Comparison of ENCODE assay signal across 8 cellular contexts in the genomic region with DNA sequence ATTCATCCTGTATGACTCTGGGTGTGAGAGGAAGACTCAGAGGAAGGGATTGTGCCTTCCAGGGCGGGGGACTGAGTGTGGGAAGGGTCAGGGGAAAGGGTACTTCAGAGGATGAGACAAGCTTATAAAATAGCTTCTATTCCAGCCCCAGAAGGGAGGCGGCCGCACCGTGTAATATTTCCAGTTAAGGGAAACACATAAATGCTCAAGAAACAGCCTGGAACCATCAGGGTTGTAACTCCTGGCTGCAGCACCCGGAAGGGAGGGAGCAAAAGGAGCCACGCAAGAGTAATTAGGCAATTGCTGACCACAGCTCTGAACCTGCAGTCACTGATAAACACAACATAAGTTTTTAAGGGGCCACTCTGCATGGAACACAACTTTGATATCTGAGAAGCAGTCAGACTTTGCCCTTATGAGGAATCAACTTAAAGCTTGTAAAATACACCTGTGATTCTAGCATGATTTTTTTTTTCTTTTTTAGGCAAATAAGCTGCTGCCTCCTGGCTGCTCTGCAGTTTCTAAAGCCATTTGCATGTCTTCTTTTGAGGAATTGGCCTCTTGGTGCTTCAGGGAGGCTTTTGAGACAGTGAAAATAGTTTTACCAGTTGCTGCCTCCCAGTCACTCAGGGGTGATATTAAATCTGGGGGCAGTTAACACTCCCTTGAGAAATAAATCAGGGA.
DNase-seq lines count a peak whose midpoint lies in the region; ATAC-seq and TF ChIP-seq lines count a peak whose summit lies in the region.

No MANE protein-coding gene starts in this region.

- POLR2A ChIA-PET in activated CD8-positive, alpha-beta T cell treated with anti-CD3 and anti-CD28 coated beads, Interleukin-2, amount 10 ng/mL, durations not matched to agents 7 days and 5 days (lab: Charles Lee), result no interaction called here

- no peak overlapping the region for H3K23ac ChIP-seq in neuronal stem cell (ENCODE audit: low read depth, low read length, poor library complexity)

- H3K27me3 ChIP-seq in Loucy (ENCODE audit: insufficient read depth, low read length, poor library complexity, severe bottlenecking) (no peaks in the 10 kb centered on the region), endodermal cell (ENCODE audit: control insufficient read depth, insufficient read depth, low read length, poor library complexity, severe bottlenecking) (no peaks in the 10 kb centered on the region), neuronal stem cell (ENCODE audit: control insufficient read depth in 3 of 3, insufficient read depth in 3 of 3, low read depth in 1 of 3, low read length in 3 of 3) (no peaks in the 10 kb centered on the region), HAP-1 (ENCODE audit: low read depth) (no peaks in the 10 kb centered on the region; the same call in 1 of the 2 replicates)

- peaks cover 18% of the 10 kb centered on the region; the same call in 1 of the 2 replicates for H3F3A ChIP-seq in Loucy (ENCODE audit: low read depth)

- H3K18ac ChIP-seq in neuronal stem cell (ENCODE audit: low read length), result no peak overlapping the region

- in situ Hi-C loops in HAP-1 (cut with MboI; ENCODE audit: low sequenced_read_pairs), result no loop called here

- no peaks in the 10 kb centered on the region for H3K36me3 ChIP-seq in Loucy (ENCODE audit: insufficient read depth, low read length)
- no peaks in the 10 kb centered on the region for H3K36me3 ChIP-seq in endodermal cell (ENCODE audit: control insufficient read depth, insufficient read depth, low read length)
- H3K36me3 ChIP-seq in neuronal stem cell (replicated peaks in 1 of 2; ENCODE audit: control insufficient read depth in 2 of 2, insufficient read depth in 2 of 2, low read length in 2 of 2), result no peaks in the 10 kb centered on the region
- H3K36me3 ChIP-seq in HAP-1 (replicated peaks), result no peaks in the 10 kb centered on the region

- no peak overlapping the region for H2BK15ac ChIP-seq in neuronal stem cell (ENCODE audit: low read length)

- WGBS in endodermal cell (ENCODE audit: insufficient coverage in 1 of 2, insufficient read length in 1 of 2), 2 experiments, result 65 to 73% methylated on average over 5 to 6 of the region's 6 CpGs
- no CpG with 5 or more reads among the region's 6 CpGs for WGBS in neuronal stem cell (ENCODE audit: extremely low coverage in 2 of 2, insufficient read length in 2 of 2, insufficient replicate concordance in 1 of 2), 2 donors

- peaks cover 2% of the 10 kb centered on the region for H3K27me3 Mint-ChIP-seq in endodermal cell (ENCODE audit: insufficient read depth)
- H3K27me3 Mint-ChIP-seq in natural killer cell treated with Interleukin-12 subunit alpha and Interleukin-12 subunit beta and Interleukin-15 and Interleukin-18, amount 100 ng/mL, for 72 hours, result peaks cover 23 to 36% of the 10 kb centered on the region in 2 donors
- H3K27me3 Mint-ChIP-seq in activated CD8-positive, alpha-beta T cell treated with anti-CD3 and anti-CD28 coated beads, Interleukin-2, amount 10 ng/mL, durations not matched to agents 7 days and 5 days (ENCODE audit: low read depth), result peaks cover 6% of the 10 kb centered on the region
- H3K27me3 Mint-ChIP-seq in activated T-helper 1 cell treated with anti-CD3 and anti-CD28 coated beads, Interleukin-12 subunit alpha, Interleukin-12 subunit beta, Interleukin-2, Interleukin-4 antibody, amounts not matched to agents 30 ng/mL and 10 ng/mL and 1 ng/mL, durations not matched to agents 14 hours and 24 hours and 36 hours (ENCODE audit: insufficient read depth), result peaks cover 15% of the 10 kb centered on the region

- H3K9me3 ChIP-seq in Loucy (ENCODE audit: insufficient read depth, low read depth, low read length) (no peaks in the 10 kb centered on the region), endodermal cell (ENCODE audit: control insufficient read depth, low read length) (no peaks in the 10 kb centered on the region), neuronal stem cell (replicated peaks in 1 of 2; ENCODE audit: control insufficient read depth in 2 of 2, insufficient read depth in 1 of 2, low read depth in 1 of 2, low read length in 2 of 2) (no peaks in the 10 kb centered on the region), HAP-1 (no peaks in the 10 kb centered on the region)

- H3K79me1 ChIP-seq in neuronal stem cell (ENCODE audit: low read depth, low read length), result no peaks in the 10 kb centered on the region

- H3K4me2 ChIP-seq in Loucy (ENCODE audit: low read depth, low read length, poor library complexity, severe bottlenecking), result peak overlapping the region; percentile 62
- no peak overlapping the region for H3K4me2 ChIP-seq in neuronal stem cell (ENCODE audit: insufficient read depth, low read length, poor library complexity, severe bottlenecking)

- H3K9ac ChIP-seq in Loucy (ENCODE audit: low read depth, low read length, poor library complexity, severe bottlenecking) (peak overlapping the region; percentile 30), endodermal cell (ENCODE audit: extremely low read depth, low read length, poor library complexity, severe bottlenecking) (no peak overlapping the region), neuronal stem cell (ENCODE audit: low read depth, low read length, poor library complexity) (no peak overlapping the region)

- H3K4me1 ChIP-seq in Loucy (ENCODE audit: insufficient read depth, low read length, poor library complexity, severe bottlenecking) (peaks cover 68% of the 10 kb centered on the region), endodermal cell (ENCODE audit: control insufficient read depth, insufficient read depth, low read length) (no peaks in the 10 kb centered on the region), neuronal stem cell (ENCODE audit: control insufficient read depth in 2 of 2, insufficient read depth in 1 of 2, low read depth in 1 of 2, low read length in 2 of 2) (peaks cover 10 to 24% of the 10 kb centered on the region in 2 donors), HAP-1 (no peaks in the 10 kb centered on the region)

- no peaks in the 10 kb centered on the region for H3K36me3 Mint-ChIP-seq in endodermal cell (ENCODE audit: low read depth)
- H3K36me3 Mint-ChIP-seq in natural killer cell treated with Interleukin-12 subunit alpha and Interleukin-12 subunit beta and Interleukin-15 and Interleukin-18, amount 100 ng/mL, for 72 hours, result no peaks in the 10 kb centered on the region
- no peaks in the 10 kb centered on the region for H3K36me3 Mint-ChIP-seq in activated CD8-positive, alpha-beta T cell treated with anti-CD3 and anti-CD28 coated beads, Interleukin-2, amount 10 ng/mL, durations not matched to agents 7 days and 5 days (ENCODE audit: low read depth)
- H3K36me3 Mint-ChIP-seq in activated T-helper 1 cell treated with anti-CD3 and anti-CD28 coated beads, Interleukin-12 subunit alpha, Interleukin-12 subunit beta, Interleukin-2, Interleukin-4 antibody, amounts not matched to agents 30 ng/mL and 10 ng/mL and 1 ng/mL, durations not matched to agents 14 hours and 24 hours and 36 hours (ENCODE audit: low read depth), result no peaks in the 10 kb centered on the region

- peak overlapping the region; percentile 8 for H3K4me3 ChIP-seq in Loucy (ENCODE audit: low read length, poor library complexity, severe bottlenecking)
- no peak overlapping the region for H3K4me3 ChIP-seq in endodermal cell (ENCODE audit: low read length)
- no peak overlapping the region for H3K4me3 ChIP-seq in neuronal stem cell (ENCODE audit: low read length in 2 of 2)
- H3K4me3 ChIP-seq in HAP-1, result no peak overlapping the region

- peak; percentile 58 for ATAC-seq in GM18511 (IDR thresholded peaks at IDR 0.05; ENCODE audit: unreplicated experiment)
- ATAC-seq in natural killer cell treated with Interleukin-12 subunit alpha and Interleukin-12 subunit beta and Interleukin-15 and Interleukin-18, amount 100 ng/mL, for 72 hours, result no peak
- no peak for ATAC-seq in activated CD8-positive, alpha-beta T cell treated with anti-CD3 and anti-CD28 coated beads, Interleukin-2, amount 10 ng/mL, durations not matched to agents 7 days and 5 days

- no peak overlapping the region for H3K4me3 Mint-ChIP-seq in endodermal cell
- H3K4me3 Mint-ChIP-seq in natural killer cell treated with Interleukin-12 subunit alpha and Interleukin-12 subunit beta and Interleukin-15 and Interleukin-18, amount 100 ng/mL, for 72 hours, result no peak overlapping the region
- no peak overlapping the region for H3K4me3 Mint-ChIP-seq in activated CD8-positive, alpha-beta T cell treated with anti-CD3 and anti-CD28 coated beads, Interleukin-2, amount 10 ng/mL, durations not matched to agents 7 days and 5 days
- no peak overlapping the region for H3K4me3 Mint-ChIP-seq in activated T-helper 1 cell treated with anti-CD3 and anti-CD28 coated beads, Interleukin-12 subunit alpha, Interleukin-12 subunit beta, Interleukin-2, Interleukin-4 antibody, amounts not matched to agents 30 ng/mL and 10 ng/mL and 1 ng/mL, durations not matched to agents 14 hours and 24 hours and 36 hours

- H2AK5ac ChIP-seq in neuronal stem cell (ENCODE audit: low read depth, low read length), result no peak overlapping the region

- no peak overlapping the region for H3K4ac ChIP-seq in neuronal stem cell (ENCODE audit: low read length)

- DNase-seq in endodermal cell (peak; percentile 53), neuronal stem cell (ENCODE audit: low spot score) (no peak), HAP-1 (ENCODE audit: low spot score in 2 of 2) (no peak)
- DNase-seq in natural killer cell treated with Interleukin-12 subunit alpha and Interleukin-12 subunit beta and Interleukin-15 and Interleukin-18, amount 100 ng/mL, for 72 hours (ENCODE audit: low spot score), result no peak
- DNase-seq in activated CD8-positive, alpha-beta T cell treated with anti-CD3 and anti-CD28 coated beads, Interleukin-2, amount 10 ng/mL, durations not matched to agents 7 days and 5 days, result no peak
- DNase-seq in activated T-helper 1 cell treated with anti-CD3 and anti-CD28 coated beads, Interleukin-12 subunit alpha, Interleukin-12 subunit beta, Interleukin-2, Interleukin-4 antibody, amounts not matched to agents 30 ng/mL and 10 ng/mL and 1 ng/mL, durations not matched to agents 14 hours and 24 hours and 36 hours (ENCODE audit: low spot score), result no peak

- no peaks in the 10 kb centered on the region for H4K20me1 ChIP-seq in Loucy (ENCODE audit: insufficient read depth, low read length, poor library complexity, severe bottlenecking)

- no peak overlapping the region for H2BK12ac ChIP-seq in neuronal stem cell (ENCODE audit: low read length)

- H4K91ac ChIP-seq in neuronal stem cell (ENCODE audit: low read depth, low read length, poor library complexity), result no peak overlapping the region

- peaks cover 12% of the 10 kb centered on the region for H3K4me1 Mint-ChIP-seq in endodermal cell
- H3K4me1 Mint-ChIP-seq in natural killer cell treated with Interleukin-12 subunit alpha and Interleukin-12 subunit beta and Interleukin-15 and Interleukin-18, amount 100 ng/mL, for 72 hours (ENCODE audit: low read depth in 2 of 2), result peaks cover 1 to 3% of the 10 kb centered on the region in 2 donors
- H3K4me1 Mint-ChIP-seq in activated CD8-positive, alpha-beta T cell treated with anti-CD3 and anti-CD28 coated beads, Interleukin-2, amount 10 ng/mL, durations not matched to agents 7 days and 5 days (ENCODE audit: low read depth), result no peaks in the 10 kb centered on the region
- no peaks in the 10 kb centered on the region for H3K4me1 Mint-ChIP-seq in activated T-helper 1 cell treated with anti-CD3 and anti-CD28 coated beads, Interleukin-12 subunit alpha, Interleukin-12 subunit beta, Interleukin-2, Interleukin-4 antibody, amounts not matched to agents 30 ng/mL and 10 ng/mL and 1 ng/mL, durations not matched to agents 14 hours and 24 hours and 36 hours (ENCODE audit: low read depth)

- no peaks in the 10 kb centered on the region for H3K79me2 ChIP-seq in Loucy (ENCODE audit: insufficient read depth, low read length)

- H2AFZ ChIP-seq in Loucy (ENCODE audit: low read length) (no peak overlapping the region), neuronal stem cell (ENCODE audit: low read length) (peak overlapping the region; percentile 59)

- TF ChIP-seq CTCF in Loucy (conservative IDR thresholded peaks at IDR 0.05; ENCODE audit: low read length), result no peak
- no peak for TF ChIP-seq CTCF in endodermal cell (conservative IDR thresholded peaks at IDR 0.05)

- CTCF ChIA-PET in activated CD8-positive, alpha-beta T cell treated with anti-CD3 and anti-CD28 coated beads, Interleukin-2, amount 10 ng/mL, durations not matched to agents 7 days and 5 days (lab: Charles Lee), result no interaction called here

- H3K14ac ChIP-seq in neuronal stem cell (ENCODE audit: low read length), result no peak overlapping the region

- no peak overlapping the region for H3K27ac ChIP-seq in endodermal cell (ENCODE audit: low read depth, low read length)
- no peak overlapping the region for H3K27ac ChIP-seq in neuronal stem cell (replicated peaks; ENCODE audit: low read length)

- H3K9me3 Mint-ChIP-seq in endodermal cell, result no peaks in the 10 kb centered on the region
- no peaks in the 10 kb centered on the region for H3K9me3 Mint-ChIP-seq in natural killer cell treated with Interleukin-12 subunit alpha and Interleukin-12 subunit beta and Interleukin-15 and Interleukin-18, amount 100 ng/mL, for 72 hours
- no peaks in the 10 kb centered on the region for H3K9me3 Mint-ChIP-seq in activated CD8-positive, alpha-beta T cell treated with anti-CD3 and anti-CD28 coated beads, Interleukin-2, amount 10 ng/mL, durations not matched to agents 7 days and 5 days (ENCODE audit: insufficient read depth)
- H3K9me3 Mint-ChIP-seq in activated T-helper 1 cell treated with anti-CD3 and anti-CD28 coated beads, Interleukin-12 subunit alpha, Interleukin-12 subunit beta, Interleukin-2, Interleukin-4 antibody, amounts not matched to agents 30 ng/mL and 10 ng/mL and 1 ng/mL, durations not matched to agents 14 hours and 24 hours and 36 hours, result no peaks in the 10 kb centered on the region

- no peaks in the 10 kb centered on the region for H3K9me2 ChIP-seq in Loucy (replicated peaks; ENCODE audit: low read depth, low read length)

- no peak overlapping the region for H3K27ac Mint-ChIP-seq in endodermal cell
- H3K27ac Mint-ChIP-seq in natural killer cell treated with Interleukin-12 subunit alpha and Interleukin-12 subunit beta and Interleukin-15 and Interleukin-18, amount 100 ng/mL, for 72 hours, result no peak overlapping the region
- H3K27ac Mint-ChIP-seq in activated CD8-positive, alpha-beta T cell treated with anti-CD3 and anti-CD28 coated beads, Interleukin-2, amount 10 ng/mL, durations not matched to agents 7 days and 5 days, result no peak overlapping the region
- H3K27ac Mint-ChIP-seq in activated T-helper 1 cell treated with anti-CD3 and anti-CD28 coated beads, Interleukin-12 subunit alpha, Interleukin-12 subunit beta, Interleukin-2, Interleukin-4 antibody, amounts not matched to agents 30 ng/mL and 10 ng/mL and 1 ng/mL, durations not matched to agents 14 hours and 24 hours and 36 hours, result no peak overlapping the region

- intact Hi-C loops in activated T-helper 1 cell treated with anti-CD3 and anti-CD28 coated beads, Interleukin-12 subunit alpha, Interleukin-12 subunit beta, Interleukin-2, Interleukin-4 antibody, amounts not matched to agents 30 ng/mL and 10 ng/mL and 1 ng/mL, durations not matched to agents 14 hours and 24 hours and 36 hours (cut with micrococcal nuclease), result no loop called here

- no peak overlapping the region for H4K8ac ChIP-seq in neuronal stem cell (ENCODE audit: low read depth, low read length)

- H2BK120ac ChIP-seq in neuronal stem cell (ENCODE audit: low read depth, low read length), result no peak overlapping the region

- no peak overlapping the region for H2BK5ac ChIP-seq in neuronal stem cell (ENCODE audit: low read length)
